Comparison of ENCODE assay signal across 20 cellular contexts in the genomic region with DNA sequence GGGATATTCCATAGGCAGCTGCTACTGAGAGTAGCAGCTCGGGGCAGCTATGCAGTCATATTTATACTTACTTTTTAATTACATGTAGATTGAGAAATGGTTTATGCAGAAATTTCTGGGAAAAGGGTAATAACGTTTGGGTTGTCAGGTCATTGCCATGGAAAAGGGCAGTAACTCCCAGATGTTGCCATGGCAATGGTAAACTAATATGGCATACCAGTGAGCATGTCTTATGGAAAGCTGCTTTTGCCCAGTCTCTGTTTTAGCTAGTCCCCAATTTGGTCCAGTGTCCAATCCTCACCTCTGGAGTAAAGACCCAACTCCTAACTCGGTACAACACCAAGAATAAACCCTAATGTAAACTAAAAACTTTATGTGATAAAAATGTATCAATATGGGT.
DNase-seq lines count a peak whose midpoint lies in the region; TF ChIP-seq lines count a peak whose summit lies in the region.
"Had no signal": no experiment of that assay in that cellular context is flagged by ENCODE, and none has a peak within 500 bp of the region (broad histone marks: within the 10 kb centered on the region; RNA-seq: fewer than 3 reads in every experiment).

No MANE protein-coding gene starts in this region.

- H3K36me3 ChIP-seq in Karpas-422 (ENCODE audit: insufficient read depth, low read length) (no peaks in the 10 kb centered on the region; the same call in 1 of the 2 replicates), OCI-LY3 (replicated peaks; ENCODE audit: low read depth, low read length) (no peaks in the 10 kb centered on the region), BE2C (no peaks in the 10 kb centered on the region)
- H3K36me3 ChIP-seq: BLaER1, SJCRH30 had no signal

- H4K20me1 ChIP-seq in Karpas-422 (ENCODE audit: insufficient read depth, low read depth, low read length) (no peaks in the 10 kb centered on the region), OCI-LY3 (ENCODE audit: insufficient read depth, low read length) (no peaks in the 10 kb centered on the region)
- H4K20me1 ChIP-seq: BLaER1 had no signal

- peaks cover 13% of the 10 kb centered on the region for H3K27me3 Mint-ChIP-seq in mesothelial cell of epicardium (ENCODE audit: low read depth)

- H3K4me3 Mint-ChIP-seq in mesothelial cell of epicardium: no peak overlapping the region
- H3K4me3 Mint-ChIP-seq: CD4-positive, alpha-beta memory T cell had no signal

- no peaks in the 10 kb centered on the region for H3K9me2 ChIP-seq in Karpas-422 (replicated peaks; ENCODE audit: insufficient read depth, low read length)

- TF ChIP-seq CTCF in OCI-LY3 (IDR thresholded peaks at IDR 0.05; ENCODE audit: low read depth, low read length) (no peak), mesothelial cell of epicardium (IDR thresholded peaks at IDR 0.05; ENCODE audit: unreplicated experiment) (no peak), BE2C (IDR thresholded peaks at IDR 0.05; ENCODE audit: low read depth, low read length) (no peak)

- H3K4me3 ChIP-seq in Karpas-422 (ENCODE audit: low read length) (peak overlapping the region; percentile 8; the same call in 1 of the 2 replicates), OCI-LY3 (ENCODE audit: low read length) (no peak overlapping the region), BE2C (ENCODE audit: low read depth, low read length) (no peak overlapping the region)
- H3K4me3 ChIP-seq: BLaER1, SJCRH30 had no signal

- 0 out of 2 replicates have a peak, but pooled peaks cover 5% of the 10 kb centered on the region for H3K9me3 ChIP-seq in Karpas-422 (ENCODE audit: low read length)
- H3K9me3 ChIP-seq in OCI-LY3 (ENCODE audit: insufficient read depth, low read length): no peaks in the 10 kb centered on the region
- no peaks in the 10 kb centered on the region; the same call in 1 of the 2 replicates for H3K9me3 ChIP-seq in BE2C
- H3K9me3 ChIP-seq: SJCRH30 had no signal

- peak; percentile 42 for DNase-seq in DMS53 (lab: John Stamatoyannopoulos, UW)
- DNase-seq in DMS53 treated with DMSO at 0.1 percent for 48 hours (lab: John Stamatoyannopoulos, UW; ENCODE audit: unreplicated experiment): no peak
- DNase-seq in Karpas-422: no peak
- peak; percentile 12 for DNase-seq in renal cortical epithelial cell (ENCODE audit: low read depth)
- DNase-seq in mesothelial cell of epicardium (ENCODE audit: low spot score in 2 of 2, unreplicated experiment in 2 of 2): no peak
- DNase-seq in hippocampal formation (lab: John Stamatoyannopoulos, UW): no peak
- DNase-seq in BE2C: no peak
- DNase-seq: 8988T; Calu3; CD4-positive, alpha-beta memory T cell; DMS79 treated with DMSO at 0.1 percent for 48 hours; IMR-90; NCI-H1417; NCI-H2029 treated with DMSO at 0.1 percent for 48 hours; NCI-H446 treated with DMSO at 0.1 percent for 48 hours; SJCRH30; T-helper 17 cell had no signal

- peaks cover 24% of the 10 kb centered on the region for H3K4me1 ChIP-seq in Karpas-422 (ENCODE audit: low read length)
- H3K4me1 ChIP-seq in OCI-LY3 (ENCODE audit: low read length): peaks cover 28% of the 10 kb centered on the region
- no peaks in the 10 kb centered on the region for H3K4me1 ChIP-seq in BE2C
- H3K4me1 ChIP-seq: SJCRH30 had no signal

- no peaks in the 10 kb centered on the region for H3K79me2 ChIP-seq in Karpas-422 (ENCODE audit: low read length)
- no peaks in the 10 kb centered on the region for H3K79me2 ChIP-seq in OCI-LY3 (ENCODE audit: low read length)

- H3K27me3 ChIP-seq in Karpas-422 (ENCODE audit: low read length) (no peaks in the 10 kb centered on the region), OCI-LY3 (ENCODE audit: low read depth, low read length) (no peaks in the 10 kb centered on the region), BE2C (peaks cover 8% of the 10 kb centered on the region; the same call in 1 of the 2 replicates)
- H3K27me3 ChIP-seq: BLaER1, SJCRH30 had no signal

- H3K4me2 ChIP-seq in Karpas-422 (ENCODE audit: low read depth, low read length, poor library complexity, severe bottlenecking) (peak overlapping the region; percentile 38), OCI-LY3 (ENCODE audit: low read length) (peak overlapping the region; percentile 26)
- H3K4me2 ChIP-seq: BLaER1 had no signal

- no peak overlapping the region for H3K27ac Mint-ChIP-seq in mesothelial cell of epicardium
- H3K27ac Mint-ChIP-seq: CD4-positive, alpha-beta memory T cell; T-helper 17 cell had no signal

- H3K27ac ChIP-seq in Karpas-422 (ENCODE audit: low read length): no peak overlapping the region
- H3K27ac ChIP-seq in OCI-LY3 (ENCODE audit: low read length): no peak overlapping the region
- H3K27ac ChIP-seq: BLaER1, HL-60, SJCRH30 had no signal

- H2AFZ ChIP-seq in Karpas-422 (ENCODE audit: low read length): no peak overlapping the region; the same call in 1 of the 2 replicates
- H2AFZ ChIP-seq in OCI-LY3 (ENCODE audit: low read depth, low read length): no peak overlapping the region

- H3K4me1 Mint-ChIP-seq in mesothelial cell of epicardium: no peaks in the 10 kb centered on the region
- H3K4me1 Mint-ChIP-seq: CD4-positive, alpha-beta memory T cell had no signal

- H3K9ac ChIP-seq in Karpas-422 (ENCODE audit: low read length) (no peak overlapping the region), OCI-LY3 (ENCODE audit: low read length) (no peak overlapping the region)
- H3K9ac ChIP-seq: BLaER1 had no signal

- no peaks in the 10 kb centered on the region for H3K36me3 Mint-ChIP-seq in mesothelial cell of epicardium
- H3K36me3 Mint-ChIP-seq: CD4-positive, alpha-beta memory T cell had no signal

- peaks cover 20% of the 10 kb centered on the region for H3K9me3 Mint-ChIP-seq in mesothelial cell of epicardium

Comparison
In these comparisons a context has a peak if more than half of its experiments do, and no peak if none do; other contexts are left out.
1. DNase-seq: peak in DMS53 (single experiment) and renal cortical epithelial cell (single experiment); none in DMS53 treated with DMSO at 0.1 percent for 48 hours (single experiment), Karpas-422 (single experiment), mesothelial cell of epicardium (0 of 2), hippocampal formation (0 of 2) and BE2C (single experiment).